In genomic region chr18:71114550-71115210, GRCh38 we compare ENCODE assay signal across 1 cellular context.
TF ChIP-seq lines count a peak whose summit lies in the region.

No MANE protein-coding gene starts in this region.

TF ChIP-seq in A549, 52 proteins besides CTCF, POLR2A, EP300 and RAD21 (continued from another document):
- no peak for TF ChIP-seq HES2 (IDR thresholded peaks at IDR 0.05)
- no peak for TF ChIP-seq CEBPB (IDR thresholded peaks at IDR 0.05)
- TF ChIP-seq TFCP2L1 (CRISPR knock-in tag; IDR thresholded peaks at IDR 0.05), result no peak
- TF ChIP-seq TP53 (CRISPR knock-in tag; IDR thresholded peaks at IDR 0.05), result no peak
- TF ChIP-seq, protein P1, sequence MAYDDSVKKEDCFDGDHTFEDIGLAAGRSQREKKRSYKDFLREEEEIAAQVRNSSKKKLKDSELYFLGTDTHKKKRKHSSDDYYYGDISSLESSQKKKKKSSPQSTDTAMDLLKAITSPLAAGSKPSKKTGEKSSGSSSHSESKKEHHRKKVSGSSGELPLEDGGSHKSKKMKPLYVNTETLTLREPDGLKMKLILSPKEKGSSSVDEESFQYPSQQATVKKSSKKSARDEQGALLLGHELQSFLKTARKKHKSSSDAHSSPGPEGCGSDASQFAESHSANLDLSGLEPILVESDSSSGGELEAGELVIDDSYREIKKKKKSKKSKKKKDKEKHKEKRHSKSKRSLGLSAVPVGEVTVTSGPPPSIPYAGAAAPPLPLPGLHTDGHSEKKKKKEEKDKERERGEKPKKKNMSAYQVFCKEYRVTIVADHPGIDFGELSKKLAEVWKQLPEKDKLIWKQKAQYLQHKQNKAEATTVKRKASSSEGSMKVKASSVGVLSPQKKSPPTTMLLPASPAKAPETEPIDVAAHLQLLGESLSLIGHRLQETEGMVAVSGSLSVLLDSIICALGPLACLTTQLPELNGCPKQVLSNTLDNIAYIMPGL (CRISPR knock-in tag; IDR thresholded peaks at IDR 0.05; ENCODE audit: borderline replicate concordance), result no peak
- TF ChIP-seq RFX5 (IDR thresholded peaks at IDR 0.05), result no peak
- no peak for TF ChIP-seq ESRRA (IDR thresholded peaks at IDR 0.05; ENCODE audit: borderline replicate concordance, low read length)
- no peak for TF ChIP-seq USF2 (IDR thresholded peaks at IDR 0.05)
- TF ChIP-seq, protein P2, sequence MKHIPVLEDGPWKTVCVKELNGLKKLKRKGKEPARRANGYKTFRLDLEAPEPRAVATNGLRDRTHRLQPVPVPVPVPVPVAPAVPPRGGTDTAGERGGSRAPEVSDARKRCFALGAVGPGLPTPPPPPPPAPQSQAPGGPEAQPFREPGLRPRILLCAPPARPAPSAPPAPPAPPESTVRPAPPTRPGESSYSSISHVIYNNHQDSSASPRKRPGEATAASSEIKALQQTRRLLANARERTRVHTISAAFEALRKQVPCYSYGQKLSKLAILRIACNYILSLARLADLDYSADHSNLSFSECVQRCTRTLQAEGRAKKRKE (CRISPR knock-in tag; IDR thresholded peaks at IDR 0.05; ENCODE audit: low read depth), result no peak
